ENCODE assay signal across 20 cellular contexts in the genomic region with DNA sequence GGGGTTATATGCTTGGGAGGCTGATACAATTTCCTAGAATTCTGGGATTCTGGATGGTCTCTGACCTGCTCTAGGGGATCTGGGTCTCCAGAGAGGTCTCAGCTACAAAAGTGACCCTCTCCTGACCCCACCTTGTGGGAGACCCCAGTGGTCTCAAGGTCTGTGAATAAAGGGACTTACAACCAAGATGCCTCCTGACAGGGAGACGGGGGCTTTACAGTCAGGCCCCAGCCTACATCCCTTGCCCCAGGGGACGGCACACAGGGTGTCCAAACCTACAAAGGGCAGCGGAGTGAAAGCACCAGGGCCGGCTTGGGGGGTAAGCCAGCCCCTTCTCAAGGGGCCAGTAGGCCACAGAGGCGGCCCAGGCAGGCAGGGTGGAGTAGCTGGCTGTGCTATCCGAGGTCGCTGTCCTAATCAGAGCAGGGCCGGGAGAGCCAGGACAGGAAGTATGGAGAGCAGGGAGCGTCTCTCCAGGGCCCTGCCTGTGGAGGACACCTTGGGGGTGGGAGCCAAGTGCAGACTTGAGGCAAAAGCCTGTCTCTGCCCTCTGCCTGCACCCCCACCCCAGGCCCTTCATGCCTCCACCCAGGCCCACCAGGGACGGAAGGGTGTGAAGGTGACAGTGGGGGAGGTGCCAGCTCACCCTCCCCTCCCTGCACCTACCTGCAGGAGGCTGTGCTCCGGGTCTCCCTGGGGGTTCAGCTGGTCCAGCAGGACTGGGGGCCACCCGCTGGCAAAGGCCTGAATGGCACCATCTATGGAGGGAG. TPM values are rescaled to one million over a fixed set of nuclear protein-coding genes. Genes with fewer than 3 reads are reported as not detected.
DNase-seq lines count a peak whose midpoint lies in the region; ATAC-seq and TF ChIP-seq lines count a peak whose summit lies in the region.
"Had no signal": no experiment of that assay in that cellular context is flagged by ENCODE, and none has a peak within 500 bp of the region (broad histone marks: within the 10 kb centered on the region; RNA-seq: fewer than 3 reads in every experiment).

No MANE protein-coding gene starts in this region.

- TF ChIP-seq CTCF in CD4-positive, alpha-beta T cell (IDR thresholded peaks at IDR 0.05), result no peak

- H3K4me3 Mint-ChIP-seq in activated naive CD8-positive, alpha-beta T cell treated with anti-CD3 and anti-CD28 coated beads, Interleukin-2, amount 10 ng/mL, durations not matched to agents 7 days and 5 days, result no peak overlapping the region
- no peak overlapping the region for H3K4me3 Mint-ChIP-seq in activated naive CD8-positive, alpha-beta T cell treated with anti-CD3 and anti-CD28 coated beads, Interleukin-2, amount 50 U/mL, for 24 hours
- no peak overlapping the region for H3K4me3 Mint-ChIP-seq in stimulated activated memory B cell treated with anti-CD40 and anti-IgM and Interleukin-4, amounts not matched to agents 10 μg/mL and 1 μg/mL and 100 μg/mL, for 72 hours
- H3K4me3 Mint-ChIP-seq in CD4-positive, alpha-beta T cell, result no peak overlapping the region
- H3K4me3 Mint-ChIP-seq: activated CD4-positive, alpha-beta T cell treated with anti-CD3 and anti-CD28 coated beads for 36 hours had no signal

- peaks cover 62% of the 10 kb centered on the region for H3K27me3 Mint-ChIP-seq in activated naive CD8-positive, alpha-beta T cell treated with anti-CD3 and anti-CD28 coated beads, Interleukin-2, amount 10 ng/mL, durations not matched to agents 7 days and 5 days
- peaks cover 38% of the 10 kb centered on the region for H3K27me3 Mint-ChIP-seq in activated naive CD8-positive, alpha-beta T cell treated with anti-CD3 and anti-CD28 coated beads, Interleukin-2, amount 50 U/mL, for 24 hours
- peaks cover 35% of the 10 kb centered on the region for H3K27me3 Mint-ChIP-seq in stimulated activated memory B cell treated with anti-CD40 and anti-IgM and Interleukin-4, amounts not matched to agents 10 μg/mL and 1 μg/mL and 100 μg/mL, for 72 hours
- H3K27me3 Mint-ChIP-seq in CD4-positive, alpha-beta T cell, result peaks cover 44% of the 10 kb centered on the region

- DNase-seq in activated naive CD8-positive, alpha-beta T cell treated with anti-CD3 and anti-CD28 coated beads, Interleukin-2, amount 10 ng/mL, durations not matched to agents 7 days and 5 days, result peak; percentile 28
- DNase-seq in activated naive CD8-positive, alpha-beta T cell treated with anti-CD3 and anti-CD28 coated beads, Interleukin-2, amount 50 U/mL, for 24 hours, result no peak
- DNase-seq in SK-N-MC (ENCODE audit: low read depth, low spot score) (no peak), iPS-NIHi11 (ENCODE audit: low spot score) (peak; percentile 37), DMS53 treated with DMSO at 0.1 percent for 48 hours (lab: John Stamatoyannopoulos, UW; ENCODE audit: unreplicated experiment) (no peak), HCEC 1CT (no peak)
- no peak for DNase-seq in CD4-positive, alpha-beta T cell
- DNase-seq: effector memory CD4-positive, alpha-beta T cell; hippocampal formation; KBM-7; NCI-H1048; NCI-H2081 treated with DMSO at 0.1 percent for 48 hours; NCI-H510A had no signal

- no peaks in the 10 kb centered on the region for H3K9me3 Mint-ChIP-seq in activated naive CD8-positive, alpha-beta T cell treated with anti-CD3 and anti-CD28 coated beads, Interleukin-2, amount 10 ng/mL, durations not matched to agents 7 days and 5 days
- H3K9me3 Mint-ChIP-seq in activated naive CD8-positive, alpha-beta T cell treated with anti-CD3 and anti-CD28 coated beads, Interleukin-2, amount 50 U/mL, for 24 hours, result no peaks in the 10 kb centered on the region
- H3K9me3 Mint-ChIP-seq in stimulated activated memory B cell treated with anti-CD40 and anti-IgM and Interleukin-4, amounts not matched to agents 10 μg/mL and 1 μg/mL and 100 μg/mL, for 72 hours, result no peaks in the 10 kb centered on the region
- H3K9me3 Mint-ChIP-seq in CD4-positive, alpha-beta T cell, result no peaks in the 10 kb centered on the region

- peak overlapping the region; percentile 55 for H3K4me3 ChIP-seq in SK-N-MC
- H3K4me3 ChIP-seq: right lobe of liver, SJSA1 had no signal

- POLR2A ChIA-PET in activated naive CD8-positive, alpha-beta T cell treated with anti-CD3 and anti-CD28 coated beads, Interleukin-2, amount 10 ng/mL, durations not matched to agents 7 days and 5 days (lab: Charles Lee), result no interaction called here
- POLR2A ChIA-PET in CD4-positive, alpha-beta T cell (lab: Charles Lee), result no interaction called here

- H3K27ac Mint-ChIP-seq in activated naive CD8-positive, alpha-beta T cell treated with anti-CD3 and anti-CD28 coated beads, Interleukin-2, amount 10 ng/mL, durations not matched to agents 7 days and 5 days, result no peak overlapping the region
- no peak overlapping the region for H3K27ac Mint-ChIP-seq in activated naive CD8-positive, alpha-beta T cell treated with anti-CD3 and anti-CD28 coated beads, Interleukin-2, amount 50 U/mL, for 24 hours
- H3K27ac Mint-ChIP-seq in stimulated activated memory B cell treated with anti-CD40 and anti-IgM and Interleukin-4, amounts not matched to agents 10 μg/mL and 1 μg/mL and 100 μg/mL, for 72 hours, result peak overlapping the region; percentile 16
- no peak overlapping the region for H3K27ac Mint-ChIP-seq in CD4-positive, alpha-beta T cell
- H3K27ac Mint-ChIP-seq: activated CD4-positive, alpha-beta T cell treated with anti-CD3 and anti-CD28 coated beads for 36 hours had no signal

- no peak for ATAC-seq in activated naive CD8-positive, alpha-beta T cell treated with anti-CD3 and anti-CD28 coated beads, Interleukin-2, amount 10 ng/mL, durations not matched to agents 7 days and 5 days (ENCODE audit: low read depth)
- no peak for ATAC-seq in activated naive CD8-positive, alpha-beta T cell treated with anti-CD3 and anti-CD28 coated beads, Interleukin-2, amount 50 U/mL, for 24 hours
- ATAC-seq in stimulated activated memory B cell treated with anti-CD40 and anti-IgM and Interleukin-4, amounts not matched to agents 10 μg/mL and 1 μg/mL and 100 μg/mL, for 72 hours, result no peak
- no peak for ATAC-seq in CD4-positive, alpha-beta T cell (ENCODE audit: poor library complexity)
- ATAC-seq: right lobe of liver had no signal

- no peaks in the 10 kb centered on the region for H3K36me3 Mint-ChIP-seq in activated naive CD8-positive, alpha-beta T cell treated with anti-CD3 and anti-CD28 coated beads, Interleukin-2, amount 10 ng/mL, durations not matched to agents 7 days and 5 days
- H3K36me3 Mint-ChIP-seq in activated naive CD8-positive, alpha-beta T cell treated with anti-CD3 and anti-CD28 coated beads, Interleukin-2, amount 50 U/mL, for 24 hours (ENCODE audit: low read depth), result no peaks in the 10 kb centered on the region
- no peaks in the 10 kb centered on the region for H3K36me3 Mint-ChIP-seq in stimulated activated memory B cell treated with anti-CD40 and anti-IgM and Interleukin-4, amounts not matched to agents 10 μg/mL and 1 μg/mL and 100 μg/mL, for 72 hours
- no peaks in the 10 kb centered on the region for H3K36me3 Mint-ChIP-seq in CD4-positive, alpha-beta T cell (ENCODE audit: low read depth)

- intact Hi-C loops in CD4-positive, alpha-beta T cell (cut with DNase I, micrococcal nuclease), result no loop called here

- no peaks in the 10 kb centered on the region for H3K9me3 ChIP-seq in SK-N-MC (ENCODE audit: low read depth, low read length)
- H3K9me3 ChIP-seq in CD4-positive, alpha-beta T cell (ENCODE audit: control insufficient read depth, low read length), result no peaks in the 10 kb centered on the region
- H3K9me3 ChIP-seq: right lobe of liver, SJSA1 had no signal

- H3K4me1 Mint-ChIP-seq in activated naive CD8-positive, alpha-beta T cell treated with anti-CD3 and anti-CD28 coated beads, Interleukin-2, amount 10 ng/mL, durations not matched to agents 7 days and 5 days, result peaks cover 14% of the 10 kb centered on the region
- peaks cover 10% of the 10 kb centered on the region for H3K4me1 Mint-ChIP-seq in activated naive CD8-positive, alpha-beta T cell treated with anti-CD3 and anti-CD28 coated beads, Interleukin-2, amount 50 U/mL, for 24 hours
- peaks cover 16% of the 10 kb centered on the region for H3K4me1 Mint-ChIP-seq in stimulated activated memory B cell treated with anti-CD40 and anti-IgM and Interleukin-4, amounts not matched to agents 10 μg/mL and 1 μg/mL and 100 μg/mL, for 72 hours
- H3K4me1 Mint-ChIP-seq in CD4-positive, alpha-beta T cell (ENCODE audit: low read depth), result peaks cover 3% of the 10 kb centered on the region

- peaks cover 39% of the 10 kb centered on the region for H3K27me3 ChIP-seq in CD4-positive, alpha-beta T cell (ENCODE audit: control insufficient read depth, insufficient read depth, low read length)
- H3K27me3 ChIP-seq: right lobe of liver had no signal

- no peaks in the 10 kb centered on the region for H3K36me3 ChIP-seq in SK-N-MC (ENCODE audit: insufficient read depth, low read length)
- H3K36me3 ChIP-seq: right lobe of liver, SJSA1 had no signal

- H3K9ac ChIP-seq in SK-N-MC (ENCODE audit: insufficient read length), result no peak overlapping the region

- H3K27ac ChIP-seq in SK-N-MC, result no peak overlapping the region
- no peak overlapping the region for H3K27ac ChIP-seq in CD4-positive, alpha-beta T cell (ENCODE audit: low read depth, low read length)
- H3K27ac ChIP-seq: right lobe of liver, SJSA1 had no signal

- CTCF ChIA-PET in CD4-positive, alpha-beta T cell (lab: Charles Lee), result no interaction called here

RNA-seq across cellular contexts. Expression of a gene that starts 3.5 kb away (rescaled TPM):
- total RNA-seq in activated naive CD8-positive, alpha-beta T cell treated with anti-CD3 and anti-CD28 coated beads, Interleukin-2, amount 10 ng/mL, durations not matched to agents 7 days and 5 days, result not detected
- not detected for total RNA-seq in CD4-positive, alpha-beta T cell
- total RNA-seq: activated CD4-positive, alpha-beta T cell treated with anti-CD3 and anti-CD28 coated beads for 36 hours; H7; mucosa of gallbladder; osteocyte; right lobe of liver; SJSA1 had no signal

RNA-seq across cellular contexts. Expression of a gene that starts 22.1 kb away (rescaled TPM):
- not detected for total RNA-seq in activated naive CD8-positive, alpha-beta T cell treated with anti-CD3 and anti-CD28 coated beads, Interleukin-2, amount 10 ng/mL, durations not matched to agents 7 days and 5 days
- not detected for total RNA-seq in CD4-positive, alpha-beta T cell
- total RNA-seq: activated CD4-positive, alpha-beta T cell treated with anti-CD3 and anti-CD28 coated beads for 36 hours; SJSA1 had no signal

RNA-seq across cellular contexts. Expression of a gene that starts 52.7 kb away (rescaled TPM):
- under 1 TPM; 0.20 to 0.25 TPM for total RNA-seq in activated naive CD8-positive, alpha-beta T cell treated with anti-CD3 and anti-CD28 coated beads, Interleukin-2, amount 10 ng/mL, durations not matched to agents 7 days and 5 days
- total RNA-seq in CD4-positive, alpha-beta T cell, result under 1 TPM; 0.08 to 0.11 TPM
- total RNA-seq: activated CD4-positive, alpha-beta T cell treated with anti-CD3 and anti-CD28 coated beads for 36 hours; H7; SJSA1 had no signal

Comparison
In these comparisons a context has a peak if more than half of its experiments do, and no peak if none do; other contexts are left out.
1. DNase-seq: peak in activated naive CD8-positive, alpha-beta T cell treated with anti-CD3 and anti-CD28 coated beads, Interleukin-2, amount 10 ng/mL, durations not matched to agents 7 days and 5 days (single experiment) and iPS-NIHi11 (single experiment); none in activated naive CD8-positive, alpha-beta T cell treated with anti-CD3 and anti-CD28 coated beads, Interleukin-2, amount 50 U/mL, for 24 hours (single experiment), SK-N-MC (single experiment), CD4-positive, alpha-beta T cell (0 of 10), DMS53 treated with DMSO at 0.1 percent for 48 hours (single experiment) and HCEC 1CT (single experiment).